In the genomic region with DNA sequence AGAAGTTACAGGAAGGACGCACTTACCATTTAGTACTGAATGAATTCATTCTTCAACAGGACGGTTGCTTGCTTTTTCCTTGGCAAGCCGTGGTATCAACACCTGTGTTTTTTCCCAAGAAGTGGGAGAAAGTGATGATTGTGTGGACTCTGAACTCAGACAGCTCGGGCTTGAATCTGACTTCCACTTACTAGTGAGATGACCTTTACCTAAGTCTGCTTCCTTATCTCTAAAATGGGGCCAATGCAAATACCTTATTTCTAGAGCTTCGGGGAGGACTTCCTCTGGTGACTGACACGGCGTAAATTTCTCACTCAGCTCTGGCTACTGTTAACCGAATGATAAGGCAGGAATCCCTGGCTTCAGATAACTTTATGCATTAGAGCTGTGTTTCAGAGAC, we compare ENCODE assay signal across 1 cellular context.
TF ChIP-seq lines count a peak whose summit lies in the region.

No MANE protein-coding gene starts in this region.

TF ChIP-seq in GM23338, 12 proteins besides CTCF, POLR2A, EP300 and RAD21 (continued from another document):
- TF ChIP-seq EZH2 (IDR thresholded peaks at IDR 0.05; ENCODE audit: low read depth, unreplicated experiment) (no peak), CREB1 (CRISPR knock-in tag; IDR thresholded peaks at IDR 0.05; ENCODE audit: low read depth) (no peak), EZH2phosphoT487 (IDR thresholded peaks at IDR 0.05; ENCODE audit: unreplicated experiment) (no peak), JUNB (IDR thresholded peaks at IDR 0.05; ENCODE audit: unreplicated experiment) (no peak), ETS1 (IDR thresholded peaks at IDR 0.05) (no peak), NANOG (IDR thresholded peaks at IDR 0.05; ENCODE audit: borderline replicate concordance) (no peak), ZNF331 (CRISPR knock-in tag; IDR thresholded peaks at IDR 0.05; ENCODE audit: low read depth) (no peak)
